8 cellular contexts compared by ENCODE assay signal in genomic region chr9:62730245-62731000, GRCh38.
A peak's percentile ranks its signal among the peaks of the same experiment; 100 is the strongest.
DNase-seq lines count a peak whose midpoint lies in the region; ATAC-seq lines count a peak whose summit lies in the region.
"Not testable (repeated sequence)": the region's sequence is repeated elsewhere in the genome, so short reads cannot be mapped to it uniquely, and the experiment has no call there.

No MANE protein-coding gene starts in this region.

- H3K4me3 Mint-ChIP-seq in activated naive CD8-positive, alpha-beta T cell treated with anti-CD3 and anti-CD28 coated beads, Interleukin-2, amount 50 U/mL, for 24 hours = not testable (repeated sequence)

- H3K9me3 Mint-ChIP-seq in activated naive CD8-positive, alpha-beta T cell treated with anti-CD3 and anti-CD28 coated beads, Interleukin-2, amount 50 U/mL, for 24 hours = not testable (repeated sequence)

- peak; percentile 95 for ATAC-seq in GM18499 (IDR thresholded peaks at IDR 0.05; ENCODE audit: insufficient read depth, unreplicated experiment)
- ATAC-seq in GM19023 (IDR thresholded peaks at IDR 0.05; ENCODE audit: unreplicated experiment) = peak; percentile 97
- peak; percentile 96 for ATAC-seq in GM21360 (IDR thresholded peaks at IDR 0.05; ENCODE audit: unreplicated experiment)
- ATAC-seq in GM21825 (IDR thresholded peaks at IDR 0.05; ENCODE audit: unreplicated experiment) = peak; percentile 97
- peak; percentile 95 for ATAC-seq in HG02943 (IDR thresholded peaks at IDR 0.05; ENCODE audit: low read depth, unreplicated experiment)
- peak; percentile 95 for ATAC-seq in HG03159 (IDR thresholded peaks at IDR 0.05; ENCODE audit: unreplicated experiment)
- peak; percentile 96 for ATAC-seq in HG03565 (IDR thresholded peaks at IDR 0.05; ENCODE audit: unreplicated experiment)
- ATAC-seq in activated naive CD8-positive, alpha-beta T cell treated with anti-CD3 and anti-CD28 coated beads, Interleukin-2, amount 50 U/mL, for 24 hours = peak; percentile 63

- not testable (repeated sequence) for DNase-seq in activated naive CD8-positive, alpha-beta T cell treated with anti-CD3 and anti-CD28 coated beads, Interleukin-2, amount 50 U/mL, for 24 hours

- H3K4me1 Mint-ChIP-seq in activated naive CD8-positive, alpha-beta T cell treated with anti-CD3 and anti-CD28 coated beads, Interleukin-2, amount 50 U/mL, for 24 hours = not testable (repeated sequence)

- not testable (repeated sequence) for H3K36me3 Mint-ChIP-seq in activated naive CD8-positive, alpha-beta T cell treated with anti-CD3 and anti-CD28 coated beads, Interleukin-2, amount 50 U/mL, for 24 hours (ENCODE audit: low read depth)

- H3K27ac Mint-ChIP-seq in activated naive CD8-positive, alpha-beta T cell treated with anti-CD3 and anti-CD28 coated beads, Interleukin-2, amount 50 U/mL, for 24 hours = not testable (repeated sequence)

- H3K27me3 Mint-ChIP-seq in activated naive CD8-positive, alpha-beta T cell treated with anti-CD3 and anti-CD28 coated beads, Interleukin-2, amount 50 U/mL, for 24 hours = not testable (repeated sequence)
